In the genomic region with DNA sequence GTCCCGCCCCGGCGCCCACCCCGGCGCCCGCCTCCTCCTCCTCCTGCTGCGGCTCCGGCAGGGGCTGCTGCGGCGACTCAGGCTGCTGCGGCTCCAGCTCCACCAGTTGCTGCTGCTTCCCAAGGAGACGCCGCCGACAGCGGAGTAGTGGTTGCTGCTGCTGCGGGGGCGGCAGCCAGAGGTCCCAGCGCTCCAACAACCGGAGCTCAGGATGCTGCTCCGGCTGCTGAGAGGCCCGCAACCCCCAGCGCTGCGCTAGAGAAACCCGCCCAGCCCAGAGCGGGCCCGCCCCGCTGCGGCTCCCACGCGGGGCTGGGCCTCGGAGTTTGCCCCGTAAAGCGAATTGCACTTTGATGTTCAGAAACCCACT, we compare ENCODE assay signal across 14 cellular contexts. TPM values are rescaled to one million over a fixed set of nuclear protein-coding genes. Genes with fewer than 3 reads are reported as not detected.
DNase-seq lines count a peak whose midpoint lies in the region; ATAC-seq and TF ChIP-seq lines count a peak whose summit lies in the region.
"Had no signal": no experiment of that assay in that cellular context is flagged by ENCODE, and none has a peak within 500 bp of the region (broad histone marks: within the 10 kb centered on the region; RNA-seq: fewer than 3 reads in every experiment).

No MANE protein-coding gene starts in this region.

- H3K36me3 ChIP-seq in MG63 (no peaks in the 10 kb centered on the region), fibroblast of lung (ENCODE audit: control insufficient read depth, insufficient read depth, low read length) (no peaks in the 10 kb centered on the region), Karpas-422 (ENCODE audit: insufficient read depth, low read length) (no peaks in the 10 kb centered on the region)
- H3K36me3 ChIP-seq: upper lobe of left lung had no signal

- no peaks in the 10 kb centered on the region for H3K79me2 ChIP-seq in fibroblast of lung (ENCODE audit: control insufficient read depth, insufficient read depth, low read length)
- H3K79me2 ChIP-seq in Karpas-422 (ENCODE audit: low read length): no peaks in the 10 kb centered on the region

- H2AFZ ChIP-seq in fibroblast of lung (ENCODE audit: low read length) (no peak overlapping the region), Karpas-422 (ENCODE audit: low read length) (no peak overlapping the region)

- H3K27ac ChIP-seq in fibroblast of lung (ENCODE audit: insufficient read depth, low read length): no peak overlapping the region
- H3K27ac ChIP-seq in Karpas-422 (ENCODE audit: low read length): no peak overlapping the region
- H3K27ac ChIP-seq: HL-60, upper lobe of left lung had no signal

- H3K9me2 ChIP-seq in Karpas-422 (replicated peaks; ENCODE audit: insufficient read depth, low read length): no peaks in the 10 kb centered on the region

- H3K9ac ChIP-seq in fibroblast of lung (ENCODE audit: insufficient read depth, low read length) (peak overlapping the region; percentile 6), Karpas-422 (ENCODE audit: low read length) (no peak overlapping the region)

- H3K4me1 ChIP-seq in fibroblast of lung (ENCODE audit: control insufficient read depth, extremely low read depth, insufficient read depth, low read length) (no peaks in the 10 kb centered on the region), Karpas-422 (ENCODE audit: low read length) (no peaks in the 10 kb centered on the region)

- no peak for TF ChIP-seq CTCF in fibroblast of lung (conservative IDR thresholded peaks at IDR 0.05 in 1 of 2, IDR thresholded peaks at IDR 0.05 in 1 of 2; ENCODE audit: low read depth in 1 of 2, low read length in 2 of 2)
- TF ChIP-seq CTCF in retinal pigment epithelial cell (conservative IDR thresholded peaks at IDR 0.05; ENCODE audit: low read depth, low read length): no peak

- peak overlapping the region; percentile 64 for H3K4me2 ChIP-seq in fibroblast of lung (ENCODE audit: extremely low read depth, insufficient read depth, low read length)
- no peak overlapping the region for H3K4me2 ChIP-seq in Karpas-422 (ENCODE audit: low read depth, low read length, poor library complexity, severe bottlenecking)

- H4K20me1 ChIP-seq in fibroblast of lung (ENCODE audit: control insufficient read depth, extremely low read depth, insufficient read depth, low read length): no peaks in the 10 kb centered on the region
- no peaks in the 10 kb centered on the region for H4K20me1 ChIP-seq in Karpas-422 (ENCODE audit: insufficient read depth, low read depth, low read length)

- DNase-seq in Daoy (ENCODE audit: low read depth): peak; percentile 71
- DNase-seq in MG63: peak; percentile 58
- peak in 1 of 2 donors; percentile 41 for DNase-seq in fibroblast of lung (ENCODE audit: low read depth in 2 of 2)
- no peak for DNase-seq in retinal pigment epithelial cell (ENCODE audit: low read depth)
- no peak for DNase-seq in Karpas-422
- no peak for DNase-seq in NK-92 treated with Interleukin-12 subunit alpha and Interleukin-12 subunit beta, amount 100 ng/mL, for 24 hours (lab: John Stamatoyannopoulos, UW)
- DNase-seq: activated naive CD4-positive, alpha-beta T cell treated with anti-CD3 and anti-CD28 coated beads, Interleukin-2, amount 50 U/mL, for 16 hours; immature natural killer cell; NCI-H524 had no signal

- ATAC-seq in GM18907 (IDR thresholded peaks at IDR 0.05; ENCODE audit: unreplicated experiment): no peak

- peaks cover 2% of the 10 kb centered on the region; the same call in 1 of the 2 replicates for H3K27me3 ChIP-seq in MG63
- peaks cover 3% of the 10 kb centered on the region for H3K27me3 ChIP-seq in fibroblast of lung (ENCODE audit: control insufficient read depth, insufficient read depth, low read length)
- H3K27me3 ChIP-seq in Karpas-422 (ENCODE audit: low read length): no peaks in the 10 kb centered on the region

- peak overlapping the region; percentile 20; the same call in 1 of the 2 replicates for H3K4me3 ChIP-seq in MG63
- peak overlapping the region in 1 of 4 experiments; percentile 39 for H3K4me3 ChIP-seq in fibroblast of lung (replicated peaks in 1 of 4; ENCODE audit: control extremely low read depth in 1 of 4, insufficient read depth in 1 of 4, low read depth in 3 of 4, low read length in 4 of 4)
- peak overlapping the region; percentile 26 for H3K4me3 ChIP-seq in retinal pigment epithelial cell (ENCODE audit: low read length)
- no peak overlapping the region for H3K4me3 ChIP-seq in Karpas-422 (ENCODE audit: low read length)

- H3K9me3 ChIP-seq in MG63 (no peaks in the 10 kb centered on the region), fibroblast of lung (ENCODE audit: control insufficient read depth, insufficient read depth, low read depth, low read length) (no peaks in the 10 kb centered on the region), Karpas-422 (ENCODE audit: low read length) (no peaks in the 10 kb centered on the region)
- H3K9me3 ChIP-seq: upper lobe of left lung had no signal

RNA-seq across cellular contexts. Expression of a gene that starts 1.2 kb away (rescaled TPM):
- total RNA-seq in Daoy (2014; rRNA removed; shearing (Covaris generic)): not detected in 2 replicates
- total RNA-seq in MG63 (2014; rRNA removed; shearing (Covaris generic); ENCODE audit: low replicate concordance): not detected in 2 replicates
- not detected in 2 replicates for total RNA-seq in fibroblast of lung
- not detected in 2 replicates for polyA plus RNA-seq in fibroblast of lung
- polyA plus RNA-seq in fibroblast of lung (2012): not detected in 2 replicates
- polyA minus RNA-seq in fibroblast of lung (ENCODE audit: low replicate concordance): not detected in 2 replicates
- total RNA-seq in Karpas-422 (2014; rRNA removed; shearing (Covaris generic); ENCODE audit: low replicate concordance): not detected in 2 replicates
- total RNA-seq: dermis microvascular lymphatic vessel endothelial cell, osteocyte, upper lobe of left lung had no signal
- polyA plus RNA-seq: immature natural killer cell had no signal

RNA-seq across cellular contexts. Expression of a gene that starts 4.8 kb away (rescaled TPM):
- total RNA-seq in Daoy (2014; rRNA removed; shearing (Covaris generic)): not detected in 2 replicates
- not detected in 2 replicates for total RNA-seq in MG63 (2014; rRNA removed; shearing (Covaris generic); ENCODE audit: low replicate concordance)
- total RNA-seq in fibroblast of lung: not detected in 2 replicates
- not detected in 2 replicates for polyA plus RNA-seq in fibroblast of lung
- polyA plus RNA-seq in fibroblast of lung (2012): not detected in 2 replicates
- not detected in 2 replicates for polyA minus RNA-seq in fibroblast of lung (ENCODE audit: low replicate concordance)
- total RNA-seq in Karpas-422 (2014; rRNA removed; shearing (Covaris generic); ENCODE audit: low replicate concordance): not detected in 2 replicates
- total RNA-seq: dermis microvascular lymphatic vessel endothelial cell, osteocyte, upper lobe of left lung had no signal
- polyA plus RNA-seq: immature natural killer cell had no signal

RNA-seq across cellular contexts. Expression of a gene that starts 51.1 kb away (rescaled TPM):
- total RNA-seq in Daoy (2014; rRNA removed; shearing (Covaris generic)): not detected in 2 replicates
- total RNA-seq in MG63 (2014; rRNA removed; shearing (Covaris generic); ENCODE audit: low replicate concordance): not detected in 2 replicates
- total RNA-seq in fibroblast of lung: not detected in 2 replicates
- polyA plus RNA-seq in fibroblast of lung: not detected in 2 replicates
- not detected in 2 replicates for polyA plus RNA-seq in fibroblast of lung (2012)
- not detected in 2 replicates for polyA minus RNA-seq in fibroblast of lung (ENCODE audit: low replicate concordance)
- total RNA-seq in Karpas-422 (2014; rRNA removed; shearing (Covaris generic); ENCODE audit: low replicate concordance): not detected in 2 replicates
- total RNA-seq: dermis microvascular lymphatic vessel endothelial cell, osteocyte, upper lobe of left lung had no signal
- polyA plus RNA-seq: immature natural killer cell had no signal

Comparison
In these comparisons a context has a peak if more than half of its experiments do, and no peak if none do; other contexts are left out.
1. DNase-seq: peak in Daoy (single experiment) and MG63 (single experiment); none in retinal pigment epithelial cell (single experiment), Karpas-422 (single experiment) and NK-92 treated with Interleukin-12 subunit alpha and Interleukin-12 subunit beta, amount 100 ng/mL, for 24 hours (single experiment).